In genomic region chr15:41620536-41621199, GRCh38 we compare ENCODE assay signal across 8 cellular contexts. TPM values are rescaled to one million over a fixed set of nuclear protein-coding genes. Genes with fewer than 3 reads are reported as not detected.
A peak's percentile ranks its signal among the peaks of the same experiment; 100 is the strongest.
DNase-seq lines count a peak whose midpoint lies in the region; ATAC-seq and TF ChIP-seq lines count a peak whose summit lies in the region.

No MANE protein-coding gene starts in this region.

- peak overlapping the region; percentile 1 to 60 for H3K9ac ChIP-seq in mucosa of rectum (ENCODE audit: low read depth in 1 of 2, low read length in 2 of 2)

- TF ChIP-seq CTCF in NB4 (IDR thresholded peaks at IDR 0.05; ENCODE audit: low read depth, low read length) (no peak), chondrocyte (IDR thresholded peaks at IDR 0.05) (no peak)

- peak overlapping the region; percentile 88 for H3K4me3 Mint-ChIP-seq in chondrocyte (ENCODE audit: unreplicated experiment)

- no peak overlapping the region for H3K27ac ChIP-seq in mucosa of rectum (ENCODE audit: low read depth in 2 of 2, low read length in 2 of 2)

- no peaks in the 10 kb centered on the region for H3K27me3 Mint-ChIP-seq in chondrocyte (ENCODE audit: low read depth)

- peaks cover 9% of the 10 kb centered on the region for H3K9me3 Mint-ChIP-seq in chondrocyte (ENCODE audit: low read depth)

- H3K4me3 ChIP-seq in NB4 (ENCODE audit: low read depth, low read length) = peak overlapping the region; percentile 77
- H3K4me3 ChIP-seq in mucosa of rectum (ENCODE audit: low read length in 2 of 2) = peak overlapping the region; percentile 67 to 79

- no peaks in the 10 kb centered on the region for H3K9me3 ChIP-seq in mucosa of rectum (ENCODE audit: control insufficient read depth in 2 of 2, low read length in 2 of 2)

- peak overlapping the region; percentile 98 for H3K27ac Mint-ChIP-seq in chondrocyte (ENCODE audit: unreplicated experiment)

- H3K4me1 ChIP-seq in mucosa of rectum (ENCODE audit: control insufficient read depth in 2 of 2, insufficient read depth in 2 of 2, low read length in 2 of 2) = peaks cover 3 to 9% of the 10 kb centered on the region in 2 donors

- H3K27me3 ChIP-seq in mucosa of rectum (ENCODE audit: control insufficient read depth in 2 of 2, insufficient read depth in 2 of 2, low read length in 2 of 2) = no peaks in the 10 kb centered on the region

- DNase-seq in DMS79 treated with DMSO at 0.1 percent for 48 hours (lab: John Stamatoyannopoulos, UW) (peak; percentile 5), NB4 (ENCODE audit: low read depth) (peak; percentile 65), chondrocyte (ENCODE audit: low spot score) (no peak), SIG-M5 (lab: John Stamatoyannopoulos, UW) (no peak), NCI-H446 treated with DMSO at 0.1 percent for 48 hours (lab: John Stamatoyannopoulos, UW) (no peak), NCI-H2107 (lab: John Stamatoyannopoulos, UW) (no peak)

- peaks cover 18% of the 10 kb centered on the region for H3K4me1 Mint-ChIP-seq in chondrocyte (ENCODE audit: low read depth)

- no peak for ATAC-seq in GM18868 (IDR thresholded peaks at IDR 0.05; ENCODE audit: unreplicated experiment)

- peaks cover 2% of the 10 kb centered on the region for H3K36me3 Mint-ChIP-seq in chondrocyte (ENCODE audit: low read depth)

- H3K36me3 ChIP-seq in mucosa of rectum (ENCODE audit: control insufficient read depth in 2 of 2, insufficient read depth in 2 of 2, low read length in 2 of 2) = no peaks in the 10 kb centered on the region

- TF ChIP-seq POLR2A in NB4 (IDR thresholded peaks at IDR 0.05; ENCODE audit: extremely low read depth, insufficient read length) = no peak

RNA-seq across cellular contexts. Expression of gene MGA, which starts 39.5 kb away (rescaled TPM):
- 38.0 to 39.4 TPM (median 38.3 TPM) in 3 replicates for total RNA-seq in chondrocyte

Comparison
In these comparisons a context has a peak if more than half of its experiments do, and no peak if none do; other contexts are left out.
1. DNase-seq: peak in DMS79 treated with DMSO at 0.1 percent for 48 hours (single experiment) and NB4 (single experiment); none in chondrocyte (single experiment), SIG-M5 (single experiment), NCI-H446 treated with DMSO at 0.1 percent for 48 hours (single experiment) and NCI-H2107 (single experiment).